ENCODE assay signal across 12 cellular contexts in genomic region chr13:29937836-29938235, GRCh38.
DNase-seq lines count a peak whose midpoint lies in the region; ATAC-seq and TF ChIP-seq lines count a peak whose summit lies in the region.
"Had no signal": no experiment of that assay in that cellular context is flagged by ENCODE, and none has a peak within 500 bp of the region (broad histone marks: within the 10 kb centered on the region; RNA-seq: fewer than 3 reads in every experiment).

No MANE protein-coding gene starts in this region.

- DNase-seq in H7 (peak; percentile 59), psoas muscle (no peak), Kasumi-1 (lab: John Stamatoyannopoulos, UW) (no peak), brain microvascular endothelial cell (no peak)
- peak; percentile 48 for DNase-seq in activated naive CD4-positive, alpha-beta T cell treated with Interleukin-2 at 50 U/mL for 16 hours
- DNase-seq in NK-92 treated with Interleukin-12 subunit alpha and Interleukin-12 subunit beta, amount 100 ng/mL, for 24 hours (lab: John Stamatoyannopoulos, UW): no peak
- DNase-seq: BE2C; occipital lobe; stimulated activated naive B cell treated with anti-CD40 and anti-IgM and Interleukin-4, amounts not matched to agents 10 μg/mL and 1 μg/mL and 100 μg/mL, for 72 hours had no signal

- in situ Hi-C loops in brain microvascular endothelial cell (cut with HindIII; ENCODE audit: low pct_ligation_motif_present, low sequenced_read_pairs): no loop called here

- no peak overlapping the region for H3K27ac ChIP-seq in BLaER1
- H3K27ac ChIP-seq in psoas muscle: no peak overlapping the region
- H3K27ac ChIP-seq in brain microvascular endothelial cell: no peak overlapping the region
- H3K27ac ChIP-seq: hepatocyte had no signal

- H3K9me3 ChIP-seq in BLaER1: no peaks in the 10 kb centered on the region
- no peaks in the 10 kb centered on the region for H3K9me3 ChIP-seq in psoas muscle
- H3K9me3 ChIP-seq: BE2C had no signal

- peak overlapping the region; percentile 81 for H3K4me2 ChIP-seq in BLaER1
- H3K4me2 ChIP-seq: hepatocyte had no signal

- ATAC-seq in activated CD4-positive, CD25-positive, alpha-beta regulatory T cell treated with anti-CD3 and anti-CD28 coated beads, Interleukin-2, amount 50 U/mL, for 24 hours: peak; percentile 15 to 18
- no peak for ATAC-seq in psoas muscle
- ATAC-seq: stimulated activated naive B cell treated with anti-CD40 and anti-IgM and Interleukin-4, amounts not matched to agents 10 μg/mL and 1 μg/mL and 100 μg/mL, for 72 hours had no signal

- H4K20me1 ChIP-seq in BLaER1: 0 out of 2 replicates have a peak, but pooled peaks cover 6% of the 10 kb centered on the region

- H3K4me1 ChIP-seq in BLaER1: peaks cover 41% of the 10 kb centered on the region
- H3K4me1 ChIP-seq in psoas muscle: no peaks in the 10 kb centered on the region
- H3K4me1 ChIP-seq: BE2C had no signal

- H3K9ac ChIP-seq in BLaER1: no peak overlapping the region

- H3K36me3 ChIP-seq in BLaER1 (no peaks in the 10 kb centered on the region), H7 (replicated peaks; ENCODE audit: control insufficient read depth, insufficient read depth, low read length) (no peaks in the 10 kb centered on the region), psoas muscle (ENCODE audit: insufficient read depth in 1 of 2, low read depth in 1 of 2) (no peaks in the 10 kb centered on the region), brain microvascular endothelial cell (replicated peaks) (no peaks in the 10 kb centered on the region)
- H3K36me3 ChIP-seq: BE2C had no signal

- no peak for TF ChIP-seq CTCF in psoas muscle (IDR thresholded peaks at IDR 0.05)
- TF ChIP-seq CTCF in brain microvascular endothelial cell (IDR thresholded peaks at IDR 0.05; ENCODE audit: low read depth, low read length, missing control alignments): no peak

- H3K27me3 ChIP-seq in BLaER1: no peaks in the 10 kb centered on the region
- peaks cover 6% of the 10 kb centered on the region for H3K27me3 ChIP-seq in H7 (ENCODE audit: control insufficient read depth, insufficient read depth, low read length)
- peaks cover 0 to 5% (median 0%) of the 10 kb centered on the region in 3 donors for H3K27me3 ChIP-seq in psoas muscle (ENCODE audit: insufficient read depth in 3 of 3, low read length in 2 of 3)
- H3K27me3 ChIP-seq in brain microvascular endothelial cell (replicated peaks): peaks cover 3% of the 10 kb centered on the region
- H3K27me3 ChIP-seq: BE2C, hepatocyte had no signal

- intact Hi-C loops in psoas muscle (cut with DNase I): no loop called here

- H3K4me3 ChIP-seq in BLaER1 (no peak overlapping the region), H7 (ENCODE audit: insufficient read depth, low read depth, low read length) (no peak overlapping the region), psoas muscle (no peak overlapping the region), brain microvascular endothelial cell (ENCODE audit: low read depth, low read length) (no peak overlapping the region)
- H3K4me3 ChIP-seq: hepatocyte had no signal

- 43 to 65% (median 61%) methylated on average over 3 of the region's 3 CpGs for WGBS in psoas muscle, 3 donors

Comparison
In these comparisons a context has a peak if more than half of its experiments do, and no peak if none do; other contexts are left out.
1. DNase-seq: peak in H7 (single experiment) and activated naive CD4-positive, alpha-beta T cell treated with Interleukin-2 at 50 U/mL for 16 hours (single experiment); none in NK-92 treated with Interleukin-12 subunit alpha and Interleukin-12 subunit beta, amount 100 ng/mL, for 24 hours (single experiment), psoas muscle (0 of 2), Kasumi-1 (0 of 2) and brain microvascular endothelial cell (single experiment).
2. ATAC-seq: peak in activated CD4-positive, CD25-positive, alpha-beta regulatory T cell treated with anti-CD3 and anti-CD28 coated beads, Interleukin-2, amount 50 U/mL, for 24 hours (2 of 2); none in psoas muscle (0 of 4).